1 cellular context compared by ENCODE assay signal in the genomic region with DNA sequence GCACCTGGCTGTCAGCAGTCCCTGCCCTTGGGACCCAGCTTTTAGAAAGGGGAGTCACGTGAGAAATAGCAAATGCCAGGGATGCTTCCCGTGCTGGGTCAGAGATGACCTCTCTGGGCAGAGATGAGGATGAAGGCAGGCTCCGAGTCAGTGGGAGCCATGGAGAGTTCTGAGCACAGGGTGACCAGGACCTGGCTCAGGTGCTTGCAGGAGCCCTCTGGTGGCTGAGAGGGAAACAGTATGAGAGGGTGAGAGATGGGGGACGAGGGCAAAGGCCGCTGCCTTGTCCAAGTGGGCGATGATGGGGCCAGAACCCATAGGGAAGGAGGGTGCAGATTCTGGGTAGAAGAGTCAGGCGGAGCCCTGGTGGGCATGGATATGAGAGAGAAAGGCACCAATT.
A peak's percentile ranks its signal among the peaks of the same experiment; 100 is the strongest.
TF ChIP-seq lines count a peak whose summit lies in the region.

No MANE protein-coding gene starts in this region.

TF ChIP-seq in H1, 55 proteins besides CTCF, POLR2A, EP300 and RAD21:
- no peak for TF ChIP-seq JUN (IDR thresholded peaks at IDR 0.05; ENCODE audit: low read depth, low read length)
- TF ChIP-seq KDM1A (IDR thresholded peaks at IDR 0.05; ENCODE audit: borderline replicate concordance, low read length) = peak; percentile 62; the same call in 1 of the 2 replicates
